Comparison of ENCODE assay signal across 29 cellular contexts in the genomic region with DNA sequence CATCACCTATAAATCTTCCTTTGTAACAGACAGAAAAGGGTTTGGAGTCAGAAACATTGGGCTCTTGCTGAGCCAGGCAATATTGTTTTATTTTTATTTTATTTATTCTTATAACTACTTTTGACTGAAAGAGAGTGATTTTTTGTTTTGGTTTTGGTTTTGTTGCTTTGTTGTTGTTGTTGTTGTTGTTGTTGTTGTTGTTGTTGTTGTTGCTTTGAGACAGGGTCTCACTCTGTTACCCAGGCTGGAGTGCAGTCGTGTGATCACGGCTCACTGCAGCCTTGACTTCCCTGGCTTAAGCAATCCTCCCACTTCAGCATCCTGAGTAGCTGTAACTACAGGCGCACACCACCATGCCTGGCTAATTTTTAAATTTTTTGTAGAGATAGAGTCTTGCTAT. TPM values are rescaled to one million over a fixed set of nuclear protein-coding genes. Genes with fewer than 3 reads are reported as not detected.
"Had no signal": no experiment of that assay in that cellular context is flagged by ENCODE, and none has a peak within 500 bp of the region (broad histone marks: within the 10 kb centered on the region; RNA-seq: fewer than 3 reads in every experiment).

No MANE protein-coding gene starts in this region.

- H3K36me3 ChIP-seq: colonic mucosa, esophagus squamous epithelium, gastrocnemius medialis, heart left ventricle, heart right ventricle had no signal

- H3K4me3 ChIP-seq: colonic mucosa, coronary artery, dorsolateral prefrontal cortex, esophagus muscularis mucosa, esophagus squamous epithelium, gastrocnemius medialis, gastroesophageal sphincter, heart left ventricle, heart right ventricle had no signal

- H3K27me3 ChIP-seq: colonic mucosa, dorsolateral prefrontal cortex, esophagus muscularis mucosa, esophagus squamous epithelium, foreskin keratinocyte, gastrocnemius medialis, gastroesophageal sphincter, heart left ventricle, heart right ventricle had no signal

- FAIRE-seq: colon, endometrium, endothelial cell of umbilical vein, frontal cortex had no signal

- H3K4me1 ChIP-seq: colonic mucosa, esophagus muscularis mucosa, esophagus squamous epithelium, foreskin keratinocyte, gastrocnemius medialis, gastroesophageal sphincter, heart left ventricle, heart right ventricle had no signal

- H3K9me3 Mint-ChIP-seq: effector memory CD8-positive, alpha-beta T cell had no signal

- DNase-seq: colonic mucosa; cortex of kidney; dermis blood vessel endothelial cell; dorsolateral prefrontal cortex; effector CD4-positive, alpha-beta T cell; effector CD8-positive, alpha-beta T cell; effector memory CD4-positive, alpha-beta T cell; effector memory CD8-positive, alpha-beta T cell; endodermal cell; erythroblast; esophagus squamous epithelium; foreskin fibroblast; foreskin melanocyte; gastrocnemius medialis; glutamatergic neuron; head of caudate nucleus; heart left ventricle; heart right ventricle had no signal

- H3K27ac ChIP-seq: colonic mucosa, coronary artery, dorsolateral prefrontal cortex, epithelial cell of prostate, esophagus muscularis mucosa, esophagus squamous epithelium, foreskin keratinocyte, gastrocnemius medialis, gastroesophageal sphincter, heart left ventricle, heart right ventricle had no signal

- H3K4me3 Mint-ChIP-seq: dendritic cell treated with granulocyte-macrophage colony-stimulating factor and Interleukin-4, amounts not matched to agents 40 ng/mL and 50 ng/mL, for 4 days; effector memory CD8-positive, alpha-beta T cell; endodermal cell had no signal

- H3K27ac Mint-ChIP-seq: dendritic cell treated with granulocyte-macrophage colony-stimulating factor and Interleukin-4, amounts not matched to agents 40 ng/mL and 50 ng/mL, for 4 days; effector memory CD8-positive, alpha-beta T cell; endodermal cell had no signal

- H3K9me3 ChIP-seq: colonic mucosa had no signal

- ATAC-seq: effector memory CD8-positive, alpha-beta T cell; esophagus mucosa; foreskin keratinocyte; gastrocnemius medialis; gastroesophageal sphincter; heart left ventricle; heart right ventricle had no signal

- H3K27me3 Mint-ChIP-seq: dendritic cell treated with granulocyte-macrophage colony-stimulating factor and Interleukin-4, amounts not matched to agents 40 ng/mL and 50 ng/mL, for 4 days; effector memory CD8-positive, alpha-beta T cell had no signal

- H3K4me1 Mint-ChIP-seq: endodermal cell had no signal

RNA-seq across cellular contexts. Expression of a gene that starts 15.0 kb away (rescaled TPM):
- total RNA-seq: dermis blood vessel endothelial cell had no signal
